ENCODE assay signal across 8 cellular contexts in the genomic region with DNA sequence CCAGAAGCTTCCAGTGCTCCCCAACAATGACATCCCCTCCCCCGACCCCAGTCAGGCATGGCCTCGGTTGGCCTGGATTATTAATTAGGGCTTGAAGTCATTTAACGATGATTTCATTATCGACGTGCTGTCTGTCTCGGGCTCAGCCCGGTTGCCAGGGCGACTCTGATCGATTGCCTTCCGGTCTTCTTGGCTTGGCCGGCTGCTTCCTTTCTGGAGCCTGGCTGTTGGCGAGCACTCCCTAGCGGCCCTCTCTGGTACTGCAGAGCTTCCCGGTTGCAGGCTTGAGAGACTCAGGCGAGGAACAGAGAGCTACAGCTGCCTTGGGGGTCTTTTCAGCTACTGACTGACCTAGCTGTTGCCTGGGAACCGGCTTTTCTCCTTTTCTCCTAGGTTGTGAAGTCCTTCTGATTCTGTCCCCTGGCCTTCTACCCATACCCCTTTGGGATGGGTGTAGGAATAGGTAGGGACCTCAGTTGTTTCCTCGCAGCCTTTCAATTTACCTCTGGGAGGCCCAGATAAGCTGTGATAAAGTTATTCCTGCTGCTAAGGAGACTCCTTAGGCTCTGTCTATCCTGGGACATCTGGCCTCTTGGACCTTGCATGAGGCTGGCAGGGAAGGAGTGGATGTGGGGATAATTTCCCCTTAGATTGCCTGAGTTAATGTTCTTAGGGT. TPM values are rescaled to one million over a fixed set of nuclear protein-coding genes. Genes with fewer than 3 reads are reported as not detected.
DNase-seq lines count a peak whose midpoint lies in the region; ATAC-seq, FAIRE-seq and TF ChIP-seq lines count a peak whose summit lies in the region.

No MANE protein-coding gene starts in this region.

- H3K36me3 ChIP-seq in lung (ENCODE audit: control insufficient read depth in 2 of 2, insufficient read depth in 2 of 2, low read length in 2 of 2): no peaks in the 10 kb centered on the region

- no peaks in the 10 kb centered on the region for H3K27me3 ChIP-seq in lung (ENCODE audit: control insufficient read depth, insufficient read depth)

- FAIRE-seq in GM18507 (lab: Jason Lieb, UNC): peak; percentile 94

- WGBS in lung, 2 donors: 8 to 9% methylated on average over 17 of the region's 17 CpGs

- no peak overlapping the region for H3K27ac ChIP-seq in lung (ENCODE audit: low read depth in 1 of 2, low read length in 1 of 2)

- TF ChIP-seq CTCF in lung (IDR thresholded peaks at IDR 0.05; ENCODE audit: control extremely low read depth, extremely low read depth): peak; percentile 84

- H3K4me1 ChIP-seq in lung (ENCODE audit: control insufficient read depth in 2 of 2, insufficient read depth in 2 of 2, low read length in 2 of 2): peaks cover 0 to 11% of the 10 kb centered on the region in 2 donors

- peak; percentile 46 for ATAC-seq in HG03066 (IDR thresholded peaks at IDR 0.05; ENCODE audit: low read depth, unreplicated experiment)
- ATAC-seq in lung (ENCODE audit: insufficient read depth, low FRiP score): peak; percentile 45

- DNase-seq in AG08395 (ENCODE audit: low spot score): peak; percentile 76
- DNase-seq in GM18507 (ENCODE audit: extremely low spot score, insufficient read length, low read depth): peak; percentile 80
- DNase-seq in NCI-H226: peak; percentile 67
- DNase-seq in activated CD4-positive, alpha-beta T cell treated with anti-CD3 and anti-CD28 coated beads, Interleukin-2, amount 50 U/mL, for 48 hours: peak; percentile 92 to 94
- peak; percentile 73 for DNase-seq in effector CD4-positive, alpha-beta T cell
- peak; percentile 77 for DNase-seq in lung (ENCODE audit: low spot score)
- DNase-seq in stimulated activated CD8-positive, alpha-beta memory T cell treated with anti-CD3 and anti-CD28 coated beads, Interleukin-15, amount 100 ng/mL, for 4 hours (ENCODE audit: low read depth in 2 of 2): peak; percentile 38 to 46

- H3K9me3 ChIP-seq in lung (ENCODE audit: control insufficient read depth in 2 of 2, insufficient read depth in 1 of 2, low read length in 1 of 2): no peaks in the 10 kb centered on the region

- H3K4me3 ChIP-seq in lung: no peak overlapping the region

RNA-seq across cellular contexts. Expression of a gene that starts 5.5 kb away (rescaled TPM):
- total RNA-seq in lung: not detected
- not detected for polyA plus RNA-seq in lung

RNA-seq across cellular contexts. Expression of a gene that starts 30.0 kb away (rescaled TPM):
- 100 to 1,000 TPM in 1 of 2 donors, 10 to 100 TPM in 1; 80.4 to 223 TPM for total RNA-seq in lung
- 10 to 100 TPM; 65.5 to 71.4 TPM for polyA plus RNA-seq in lung

Comparison
In these comparisons a context has a peak if more than half of its experiments do, and no peak if none do; other contexts are left out.
1. DNase-seq: peak in every context shown above with its lines; median percentile 93 in activated CD4-positive, alpha-beta T cell treated with anti-CD3 and anti-CD28 coated beads, Interleukin-2, amount 50 U/mL, for 48 hours; 80 in GM18507; 77 in lung; 76 in AG08395; 73 in effector CD4-positive, alpha-beta T cell; 67 in NCI-H226; 42 in stimulated activated CD8-positive, alpha-beta memory T cell treated with anti-CD3 and anti-CD28 coated beads, Interleukin-15, amount 100 ng/mL, for 4 hours.